Comparison of ENCODE assay signal across 23 cellular contexts in the genomic region with DNA sequence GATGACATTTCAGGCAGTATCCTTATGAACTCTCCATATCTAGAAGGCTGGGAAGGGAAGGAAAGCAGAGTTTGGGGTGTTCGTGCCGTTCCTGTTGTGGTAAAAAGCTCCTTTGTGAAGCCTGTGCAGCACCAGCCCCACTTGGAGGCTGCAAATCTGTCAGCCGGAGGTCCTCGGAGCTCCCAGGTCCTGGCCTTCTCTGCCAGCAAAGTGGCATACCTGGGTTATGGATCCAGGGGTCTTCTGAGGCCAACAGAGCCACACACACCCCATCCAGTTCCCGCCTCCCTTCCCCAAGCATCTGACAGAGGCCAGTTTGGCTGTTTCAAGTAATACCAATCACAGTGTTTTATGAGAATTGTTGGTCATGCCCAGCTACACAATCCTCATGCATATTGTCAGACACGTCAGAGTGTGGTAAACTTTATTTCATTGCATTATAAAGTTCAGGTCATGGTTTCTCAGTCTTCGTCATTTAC. TPM values are rescaled to one million over a fixed set of nuclear protein-coding genes. Genes with fewer than 3 reads are reported as not detected.
DNase-seq lines count a peak whose midpoint lies in the region; ATAC-seq and TF ChIP-seq lines count a peak whose summit lies in the region.
"Had no signal": no experiment of that assay in that cellular context is flagged by ENCODE, and none has a peak within 500 bp of the region (broad histone marks: within the 10 kb centered on the region; RNA-seq: fewer than 3 reads in every experiment).

No MANE protein-coding gene starts in this region.

- no peak overlapping the region for H3K23ac ChIP-seq in IMR-90 (ENCODE audit: low read depth, low read length)

- no peak overlapping the region for H3K4ac ChIP-seq in IMR-90 (ENCODE audit: low read depth, low read length)

- H3K27ac Mint-ChIP-seq in activated CD4-positive, alpha-beta memory T cell treated with anti-CD3 and anti-CD28 coated beads, Interleukin-2, amount 10 ng/mL, durations not matched to agents 7 days and 5 days: no peak overlapping the region

- no peak overlapping the region for H2BK20ac ChIP-seq in IMR-90 (ENCODE audit: low read depth, low read length)

- no peak overlapping the region for H2BK5ac ChIP-seq in IMR-90 (ENCODE audit: low read depth, low read length, poor library complexity, severe bottlenecking)

- H3K36me3 ChIP-seq in IMR-90 (ENCODE audit: control insufficient read depth, insufficient read depth, low read length): no peaks in the 10 kb centered on the region
- H3K36me3 ChIP-seq in neutrophil: peaks cover 9% of the 10 kb centered on the region

- H3K4me3 ChIP-seq in IMR-90 (ENCODE audit: insufficient read depth, low read depth, low read length): no peak overlapping the region
- H3K4me3 ChIP-seq in neutrophil (ENCODE audit: low read depth in 1 of 2, low read length in 1 of 2): peak overlapping the region; percentile 0 to 61
- H3K4me3 ChIP-seq: GM12878, K562 had no signal

- H3K4me2 ChIP-seq in IMR-90 (ENCODE audit: low read depth, low read length): no peak overlapping the region
- H3K4me2 ChIP-seq: SK-N-SH had no signal

- peaks cover 21% of the 10 kb centered on the region for H3K9me1 ChIP-seq in IMR-90 (ENCODE audit: insufficient read depth, low read length)

- intact Hi-C loops in IMR-90 (cut with micrococcal nuclease): no loop called here

- H4K91ac ChIP-seq in IMR-90 (ENCODE audit: insufficient read depth, low read depth, low read length): no peak overlapping the region

- no peak overlapping the region for H4K8ac ChIP-seq in IMR-90 (ENCODE audit: low read depth in 2 of 2, low read length in 2 of 2)

- no peak overlapping the region for H2BK120ac ChIP-seq in IMR-90 (ENCODE audit: low read depth, low read length)

- H4K20me1 ChIP-seq in IMR-90 (ENCODE audit: insufficient read depth, low read length): no peaks in the 10 kb centered on the region

- no peak overlapping the region for H3K4me3 Mint-ChIP-seq in activated CD4-positive, alpha-beta memory T cell treated with anti-CD3 and anti-CD28 coated beads, Interleukin-2, amount 10 ng/mL, durations not matched to agents 7 days and 5 days

- TF ChIP-seq CTCF in IMR-90 (conservative IDR thresholded peaks at IDR 0.05; ENCODE audit: low read depth, low read length) (no peak), neutrophil (IDR thresholded peaks at IDR 0.05) (no peak)

- no peak overlapping the region for H2AFZ ChIP-seq in IMR-90 (replicated peaks; ENCODE audit: low read length, poor library complexity)

- H3K27ac ChIP-seq in IMR-90 (ENCODE audit: insufficient read depth, low read length) (no peak overlapping the region), neutrophil (peak overlapping the region; percentile 99)

- TF ChIP-seq POLR2A in IMR-90 (IDR thresholded peaks at IDR 0.05; ENCODE audit: low read depth, low read length): no peak

- no peaks in the 10 kb centered on the region for H3K79me1 ChIP-seq in IMR-90 (ENCODE audit: low read depth in 1 of 2, low read length in 2 of 2)

- WGBS in IMR-90 (ENCODE audit: extremely low coverage in 2 of 2, insufficient read length in 1 of 2), 2 experiments: no CpG with 5 or more reads among the region's 7 CpGs

- H3K14ac ChIP-seq in IMR-90 (replicated peaks; ENCODE audit: low read depth, low read length): no peak overlapping the region

- no peak overlapping the region for H2AK9ac ChIP-seq in IMR-90 (replicated peaks; ENCODE audit: low read depth, low read length, poor library complexity)

- H3K27me3 Mint-ChIP-seq in activated CD4-positive, alpha-beta memory T cell treated with anti-CD3 and anti-CD28 coated beads, Interleukin-2, amount 10 ng/mL, durations not matched to agents 7 days and 5 days: peaks cover 2% of the 10 kb centered on the region
- H3K27me3 Mint-ChIP-seq: CD4-positive, alpha-beta memory T cell had no signal

- H4K5ac ChIP-seq in IMR-90 (ENCODE audit: low read depth, low read length): no peak overlapping the region

- POLR2A ChIA-PET in IMR-90 (lab: Charles Lee; ENCODE audit: unreplicated experiment): interaction anchor here (1.1 kb wide), 1 partner anchor 11 kb away, joined by 5 read pairs; no protein-coding TSS in a partner anchor
- POLR2A ChIA-PET in activated CD4-positive, alpha-beta memory T cell treated with anti-CD3 and anti-CD28 coated beads, Interleukin-2, amount 10 ng/mL, durations not matched to agents 7 days and 5 days (lab: Charles Lee): interaction anchor here (0.8 to 5.1 kb wide), 3 partner anchors 9 to 21 kb away, joined by 3 to 81 read pairs (median 31); partner anchors contain the start of gene USP3

- peaks cover 59% of the 10 kb centered on the region for H3K4me1 Mint-ChIP-seq in activated CD4-positive, alpha-beta memory T cell treated with anti-CD3 and anti-CD28 coated beads, Interleukin-2, amount 10 ng/mL, durations not matched to agents 7 days and 5 days

- no peak for TF ChIP-seq RAD21 in IMR-90 (IDR thresholded peaks at IDR 0.05; ENCODE audit: low read length)

- no peak overlapping the region for H2BK15ac ChIP-seq in IMR-90 (ENCODE audit: low read depth, low read length)

- no peak for ATAC-seq in IMR-90 (ENCODE audit: low read depth)
- ATAC-seq: GM12878, HepG2, K562 had no signal

- no peak overlapping the region for H3K18ac ChIP-seq in IMR-90 (ENCODE audit: low read depth, low read length)

- 0 out of 2 replicates have a peak overlapping the region, but pooled peaks have one; percentile 2 for H2AK5ac ChIP-seq in IMR-90 (ENCODE audit: low read depth, low read length)

- in situ Hi-C loops in IMR-90 (cut with MboI; ENCODE audit: low sequenced_read_pairs): no loop called here

- no peaks in the 10 kb centered on the region for H3K9me3 ChIP-seq in IMR-90 (ENCODE audit: control insufficient read depth, insufficient read depth, low read length)
- H3K9me3 ChIP-seq in neutrophil: no peaks in the 10 kb centered on the region
- H3K9me3 ChIP-seq: Caco-2, SK-N-SH had no signal

- dilution Hi-C loops in IMR-90 (cut with HindIII; ENCODE audit: low sequenced_read_pairs, unreplicated experiment): no loop called here

- H3K27me3 ChIP-seq in IMR-90 (ENCODE audit: control insufficient read depth, insufficient read depth, low read length) (no peaks in the 10 kb centered on the region), neutrophil (no peaks in the 10 kb centered on the region)

- no peak overlapping the region for H3K56ac ChIP-seq in IMR-90 (ENCODE audit: extremely low read depth, insufficient read depth, low read length)

- CTCF ChIA-PET in IMR-90 (lab: Yijun Ruan, JAX): interaction anchor here (1.4 kb wide), 1 partner anchor 16 kb away, joined by 4 read pairs; the partner anchor contains the start of gene USP3
- CTCF ChIA-PET in activated CD4-positive, alpha-beta memory T cell treated with anti-CD3 and anti-CD28 coated beads, Interleukin-2, amount 10 ng/mL, durations not matched to agents 7 days and 5 days (lab: Charles Lee): interaction anchor here (0.7 to 3.2 kb wide), 6 partner anchors 9 to 25 kb away, joined by 3 to 46 read pairs (median 10); partner anchors contain the start of gene USP3

- peak; percentile 48 for DNase-seq in activated CD8-positive, alpha-beta memory T cell treated with anti-CD3 and anti-CD28 coated beads for 24 hours
- DNase-seq in activated CD8-positive, alpha-beta memory T cell treated with anti-CD3 and anti-CD28 coated beads, Interleukin-2, amount 50 U/mL, for 4 hours: no peak
- no peak for DNase-seq in IMR-90
- DNase-seq in activated CD4-positive, alpha-beta memory T cell treated with anti-CD3 and anti-CD28 coated beads, Interleukin-2, amount 10 ng/mL, durations not matched to agents 7 days and 5 days: peak; percentile 5
- DNase-seq in COR-L47 (lab: John Stamatoyannopoulos, UW): no peak
- no peak for DNase-seq in NCI-H446 (lab: John Stamatoyannopoulos, UW)
- no peak for DNase-seq in SIG-M5 (lab: John Stamatoyannopoulos, UW)
- DNase-seq: 8988T; ACHN; Caco-2; CD4-positive, alpha-beta memory T cell; GDM1; Kasumi-1; NCI-H1105; NCI-H1436 treated with DMSO at 0.1 percent for 48 hours; NCI-H2029; NCI-H69; OCI-M1; SK-N-SH had no signal

- no peaks in the 10 kb centered on the region for H3K9me3 Mint-ChIP-seq in activated CD4-positive, alpha-beta memory T cell treated with anti-CD3 and anti-CD28 coated beads, Interleukin-2, amount 10 ng/mL, durations not matched to agents 7 days and 5 days

- BruUV-seq in IMR-90 (replicated peaks; lab: Mats Ljungman, UMichigan): no TSS peak

- no peak overlapping the region for H3K9ac ChIP-seq in IMR-90 (ENCODE audit: low read depth, low read length)
- H3K9ac ChIP-seq: SK-N-SH had no signal

- H3K4me1 ChIP-seq in IMR-90 (ENCODE audit: control insufficient read depth, insufficient read depth, low read length) (peaks cover 16% of the 10 kb centered on the region), neutrophil (ENCODE audit: control insufficient read depth in 1 of 2, insufficient read depth in 1 of 2, low read depth in 1 of 2, low read length in 1 of 2) (peaks cover 89 to 93% of the 10 kb centered on the region in 2 experiments)
- H3K4me1 ChIP-seq: Caco-2 had no signal

- no peaks in the 10 kb centered on the region for H3K36me3 Mint-ChIP-seq in activated CD4-positive, alpha-beta memory T cell treated with anti-CD3 and anti-CD28 coated beads, Interleukin-2, amount 10 ng/mL, durations not matched to agents 7 days and 5 days (ENCODE audit: low read depth)

TF ChIP-seq in IMR-90, 13 proteins besides CTCF, POLR2A, EP300 and RAD21:
- TF ChIP-seq MXI1 (IDR thresholded peaks at IDR 0.05; ENCODE audit: borderline replicate concordance, low read depth, low read length) (no peak), FOS (IDR thresholded peaks at IDR 0.05; ENCODE audit: low read depth, low read length) (no peak), RFX5 (IDR thresholded peaks at IDR 0.05; ENCODE audit: low read depth, low read length) (no peak), BHLHE40 (IDR thresholded peaks at IDR 0.05; ENCODE audit: low read depth, low read length) (no peak), CHD1 (IDR thresholded peaks at IDR 0.05; ENCODE audit: low read depth, low read length) (no peak)

RNA-seq across cellular contexts. Expression of gene USP3, which starts 15.9 kb away (rescaled TPM):
- 46.7 and 52.3 TPM in 2 replicates for total RNA-seq in IMR-90 (2012; rRNA removed)
- 13.7 and 17.3 TPM in 2 replicates for polyA plus RNA-seq in IMR-90 (2012; rRNA removed)
- 6.2 and 15.2 TPM in 2 replicates for polyA plus RNA-seq in IMR-90 (2012; cell fraction: cytosol; rRNA removed)
- polyA plus RNA-seq in IMR-90 (2012; cell fraction: nucleus; rRNA removed; ENCODE audit: low replicate concordance): 23.8 and 84.1 TPM in 2 replicates
- 10 to 100 TPM; 67.9 to 68.7 TPM for total RNA-seq in activated CD4-positive, alpha-beta memory T cell treated with anti-CD3 and anti-CD28 coated beads, Interleukin-2, amount 10 ng/mL, durations not matched to agents 7 days and 5 days

Comparison
In these comparisons a context has a peak if more than half of its experiments do, and no peak if none do; other contexts are left out.
1. DNase-seq: peak in activated CD8-positive, alpha-beta memory T cell treated with anti-CD3 and anti-CD28 coated beads for 24 hours (single experiment) and activated CD4-positive, alpha-beta memory T cell treated with anti-CD3 and anti-CD28 coated beads, Interleukin-2, amount 10 ng/mL, durations not matched to agents 7 days and 5 days (single experiment); none in activated CD8-positive, alpha-beta memory T cell treated with anti-CD3 and anti-CD28 coated beads, Interleukin-2, amount 50 U/mL, for 4 hours (single experiment), IMR-90 (single experiment), COR-L47 (single experiment), NCI-H446 (0 of 2) and SIG-M5 (single experiment).